ENCODE assay signal across 31 cellular contexts in genomic region chr21:14262039-14262438, GRCh38. TPM values are rescaled to one million over a fixed set of nuclear protein-coding genes. Genes with fewer than 3 reads are reported as not detected.
"Had no signal": no experiment of that assay in that cellular context is flagged by ENCODE, and none has a peak within 500 bp of the region (broad histone marks: within the 10 kb centered on the region; RNA-seq: fewer than 3 reads in every experiment).

No MANE protein-coding gene starts in this region.

- FAIRE-seq: urothelium cell line had no signal

- H3K36me3 ChIP-seq: stomach, suprapubic skin, thoracic aorta, thyroid gland, tibial artery, tibial nerve, transverse colon, upper lobe of left lung, upper lobe of right lung, uterus, vagina had no signal

- DNase-seq: stimulated activated CD4-positive, alpha-beta T cell treated with anti-CD3 and anti-CD28 coated beads, Interleukin-2, amount 100 ng/mL, for 48 hours; stimulated activated CD4-positive, alpha-beta T cell treated with anti-CD3 and anti-CD28 coated beads, Interleukin-4, amount 100 ng/mL, for 1 hour; stimulated activated CD4-positive, alpha-beta T cell treated with anti-CD3 and anti-CD28 coated beads, Interleukin-4, amount 100 ng/mL, for 24 hours; stimulated activated CD4-positive, alpha-beta T cell treated with anti-CD3 and anti-CD28 coated beads, Interleukin-4, amount 100 ng/mL, for 4 hours; stimulated activated CD8-positive, alpha-beta memory T cell treated with anti-CD3 and anti-CD28 coated beads, Interleukin-4, amount 100 ng/mL, for 48 hours; stimulated activated naive B cell treated with anti-CD40 and anti-IgM and Interleukin-4, amounts not matched to agents 10 μg/mL and 1 μg/mL and 100 μg/mL, for 72 hours; stimulated activated naive CD4-positive, alpha-beta T cell; stimulated activated naive CD4-positive, alpha-beta T cell treated with Interleukin-2 at 50 U/mL for 16 hours; stimulated activated naive CD8-positive, alpha-beta T cell treated with anti-CD3 and anti-CD28 coated beads, Interleukin-15, amount 100 ng/mL, for 72 hours; stimulated activated naive CD8-positive, alpha-beta T cell treated with anti-CD3 and anti-CD28 coated beads, Interleukin-15, Interleukin-2, amounts not matched to agents 100 U/mL and 50 U/mL, for 24 hours; stomach; substantia nigra; testis; thyroid gland; tibial artery; transverse colon; trophoblast cell; upper lobe of left lung; upper lobe of right lung; uterus had no signal

- H3K27ac ChIP-seq: stomach, suprapubic skin, testis, thoracic aorta, thyroid gland, tibial artery, tibial nerve, upper lobe of left lung, upper lobe of right lung, uterus, vagina had no signal

- H3K9me3 ChIP-seq: stomach, suprapubic skin, testis, thoracic aorta, thyroid gland, tibial artery, tibial nerve, transverse colon, upper lobe of left lung, upper lobe of right lung, uterus, vagina had no signal

- H3K4me3 ChIP-seq: stomach, suprapubic skin, testis, thoracic aorta, thyroid gland, tibial artery, tibial nerve, transverse colon, upper lobe of left lung, upper lobe of right lung, uterus, vagina had no signal

- ATAC-seq: stimulated activated effector memory CD8-positive, alpha-beta T cell treated with anti-CD3 and anti-CD28 coated beads, Interleukin-12 subunit alpha, Interleukin-12 subunit beta, amount 100 ng/mL, for 72 hours; stimulated activated memory B cell treated with anti-CD40 and anti-IgM and Interleukin-4, amounts not matched to agents 10 μg/mL and 1 μg/mL and 100 μg/mL, for 72 hours; stimulated activated naive B cell treated with anti-CD40 and anti-IgM and Interleukin-4, amounts not matched to agents 10 μg/mL and 1 μg/mL and 100 μg/mL, for 72 hours; stimulated activated naive CD8-positive, alpha-beta T cell treated with anti-CD3 and anti-CD28 coated beads, Interleukin-15, amount 100 ng/mL, for 72 hours; stimulated activated naive CD8-positive, alpha-beta T cell treated with anti-CD3 and anti-CD28 coated beads, Interleukin-15, Interleukin-2, amounts not matched to agents 100 U/mL and 50 U/mL, for 24 hours; upper lobe of right lung had no signal

- H3K27me3 ChIP-seq: stomach, testis, thyroid gland, tibial nerve, transverse colon, upper lobe of left lung, upper lobe of right lung, uterus, vagina had no signal

- H3K4me1 ChIP-seq: suprapubic skin, testis, thyroid gland, tibial artery, tibial nerve, upper lobe of left lung, upper lobe of right lung, uterus, vagina had no signal

RNA-seq across cellular contexts. Expression of gene LIPI, which starts 51.3 kb away (rescaled TPM):
- total RNA-seq: stomach, subcutaneous adipose tissue, suprapubic skin, temporal lobe, thoracic aorta, transverse colon, upper lobe of left lung, upper lobe of right lung, ureter, urinary bladder, uterus, vagina had no signal
- polyA plus RNA-seq: stomach, urinary bladder had no signal
